In the genomic region with DNA sequence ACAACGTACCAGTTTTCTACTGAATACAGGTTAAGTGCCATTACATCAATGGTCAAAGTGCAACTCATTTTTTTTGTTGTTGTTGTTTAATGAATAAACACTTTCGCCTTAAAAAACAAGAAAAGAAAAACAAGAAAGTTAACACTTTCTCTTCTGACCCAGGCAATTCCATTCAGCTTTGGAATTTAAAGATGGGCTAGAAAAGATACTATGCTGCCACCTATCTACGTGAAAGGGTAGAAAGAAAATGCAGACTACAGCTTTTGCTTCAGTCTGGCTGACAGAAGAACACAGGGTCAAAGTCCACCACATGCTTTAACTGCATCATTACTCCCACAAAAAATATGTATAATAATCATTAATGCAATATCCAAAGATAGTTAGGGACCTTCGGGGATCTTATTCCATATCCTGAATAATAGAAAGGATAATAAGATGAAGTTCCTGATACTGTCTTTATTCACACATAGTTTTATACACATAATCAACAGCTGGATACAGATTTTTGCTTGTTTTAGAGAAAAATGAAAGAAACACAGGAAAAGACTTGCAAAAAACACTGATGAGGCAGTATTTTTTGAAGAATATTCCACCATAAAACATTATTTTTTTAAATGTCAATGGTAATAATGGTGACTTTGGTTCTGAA, we compare ENCODE assay signal across 8 cellular contexts. TPM values are rescaled to one million over a fixed set of nuclear protein-coding genes. Genes with fewer than 3 reads are reported as not detected.
DNase-seq lines count a peak whose midpoint lies in the region; ATAC-seq, FAIRE-seq and TF ChIP-seq lines count a peak whose summit lies in the region.

No MANE protein-coding gene starts in this region.

- H3K36me3 Mint-ChIP-seq in activated T-cell treated with anti-CD3 and anti-CD28 coated beads, Interleukin-2, amount 50 U/mL, for 24 hours (ENCODE audit: low read depth), result peaks cover 46% of the 10 kb centered on the region

- H2AFZ ChIP-seq in SK-N-SH (ENCODE audit: low read depth), result no peak overlapping the region
- H2AFZ ChIP-seq in keratinocyte (ENCODE audit: control insufficient read depth, low read length), result no peak overlapping the region

- no peak overlapping the region for H3K4me3 Mint-ChIP-seq in activated T-cell treated with anti-CD3 and anti-CD28 coated beads, Interleukin-2, amount 50 U/mL, for 24 hours

- no peak overlapping the region for H3K4me2 ChIP-seq in SK-N-SH
- H3K4me2 ChIP-seq in keratinocyte (ENCODE audit: control insufficient read depth, extremely low read depth, insufficient read depth, low read depth, low read length), result no peak overlapping the region

- H3K27ac Mint-ChIP-seq in activated T-cell treated with anti-CD3 and anti-CD28 coated beads, Interleukin-2, amount 50 U/mL, for 24 hours, result no peak overlapping the region

- WGBS in SK-N-SH (ENCODE audit: low lambda C conversion rate), result 85% methylated on average over 4 of the region's 4 CpGs
- 41 to 55% (median 43%) methylated on average over 4 of the region's 4 CpGs for WGBS in ovary, 3 donors

- no peaks in the 10 kb centered on the region for H3K79me2 ChIP-seq in SK-N-SH (ENCODE audit: insufficient read depth)
- H3K79me2 ChIP-seq in keratinocyte (ENCODE audit: control insufficient read depth, insufficient read depth, low read length), result no peaks in the 10 kb centered on the region

- no peak for TF ChIP-seq POLR2A in ovary (IDR thresholded peaks at IDR 0.05)

- H3K36me3 ChIP-seq in SK-N-SH (replicated peaks in 1 of 2; ENCODE audit: control insufficient read depth in 1 of 2, insufficient read depth in 2 of 2, low read length in 1 of 2) (peaks cover 40 to 70% of the 10 kb centered on the region in 2 experiments), keratinocyte (ENCODE audit: control insufficient read depth in 2 of 2, extremely low read depth in 1 of 2, insufficient read depth in 2 of 2, low read length in 2 of 2) (no peaks in the 10 kb centered on the region), ovary (no peaks in the 10 kb centered on the region)

- H3F3A ChIP-seq in SK-N-SH (replicated peaks; ENCODE audit: insufficient read depth), result peaks cover 6% of the 10 kb centered on the region

- FAIRE-seq in keratinocyte (lab: Jason Lieb, UNC), result no peak

- no peaks in the 10 kb centered on the region for H3K4me1 Mint-ChIP-seq in activated T-cell treated with anti-CD3 and anti-CD28 coated beads, Interleukin-2, amount 50 U/mL, for 24 hours (ENCODE audit: low read depth)

- H3K9me1 ChIP-seq in keratinocyte (ENCODE audit: control insufficient read depth, extremely low read depth, insufficient read depth, low read length), result no peaks in the 10 kb centered on the region

- CTCF ChIA-PET in SK-N-SH (lab: Yijun Ruan, JAX), result interaction anchor here (0.5 to 2.0 kb wide), 28 partner anchors 9 to 1954 kb away, joined by 3 to 15 read pairs (median 4); no protein-coding TSS in a partner anchor

- no peaks in the 10 kb centered on the region for H3K27me3 ChIP-seq in SK-N-SH (ENCODE audit: insufficient read depth)
- no peaks in the 10 kb centered on the region for H3K27me3 ChIP-seq in keratinocyte (ENCODE audit: control insufficient read depth, extremely low read depth, insufficient read depth, low read length)
- no peaks in the 10 kb centered on the region for H3K27me3 ChIP-seq in ovary

- TF ChIP-seq RAD21 in Ishikawa (IDR thresholded peaks at IDR 0.05; ENCODE audit: low read depth), result peak; percentile 30; the same call in 1 of the 2 replicates
- peak; percentile 74 for TF ChIP-seq RAD21 in SK-N-SH (IDR thresholded peaks at IDR 0.05; ENCODE audit: low read length)

- POLR2A ChIA-PET in SK-N-SH (lab: Yijun Ruan, JAX), result no interaction called here

- DNase-seq in COR-L47 (lab: John Stamatoyannopoulos, UW), result peak; percentile 12
- DNase-seq in SK-N-SH, result peak; percentile 40
- no peak for DNase-seq in keratinocyte (ENCODE audit: low read depth, low spot score)
- no peak for DNase-seq in activated T-cell treated with anti-CD3 and anti-CD28 coated beads, Interleukin-2, amount 50 U/mL, for 24 hours
- no peak for DNase-seq in activated CD4-positive, alpha-beta T cell treated with anti-CD3 and anti-CD28 coated beads, Interleukin-2, amount 50 U/mL, for 1 hour
- DNase-seq in ovary, result no peak

- intact Hi-C loops in ovary (cut with DNase I), result no loop called here

- H3K9me3 ChIP-seq in SK-N-SH (peaks cover 17% of the 10 kb centered on the region; the same call in 1 of the 2 replicates), keratinocyte (ENCODE audit: control insufficient read depth, low read depth, low read length) (peaks cover 4% of the 10 kb centered on the region), ovary (no peaks in the 10 kb centered on the region)

- no peaks in the 10 kb centered on the region for H3K9me2 ChIP-seq in SK-N-SH

- H3K9ac ChIP-seq in SK-N-SH (no peak overlapping the region), keratinocyte (ENCODE audit: control insufficient read depth, extremely low read depth, insufficient read depth, low read length) (no peak overlapping the region)

- H3K27me3 Mint-ChIP-seq in activated T-cell treated with anti-CD3 and anti-CD28 coated beads, Interleukin-2, amount 50 U/mL, for 24 hours, result no peaks in the 10 kb centered on the region

- H3K4me1 ChIP-seq in SK-N-SH (ENCODE audit: control insufficient read depth in 1 of 2, insufficient read depth in 2 of 2, low read depth in 1 of 2, low read length in 1 of 2), result no peaks in the 10 kb centered on the region
- H3K4me1 ChIP-seq in keratinocyte (ENCODE audit: control insufficient read depth, extremely low read depth, insufficient read depth, low read length), result no peaks in the 10 kb centered on the region
- H3K4me1 ChIP-seq in ovary (ENCODE audit: insufficient read depth), result no peaks in the 10 kb centered on the region

- peaks cover 23% of the 10 kb centered on the region for H3K9me3 Mint-ChIP-seq in activated T-cell treated with anti-CD3 and anti-CD28 coated beads, Interleukin-2, amount 50 U/mL, for 24 hours

- TF ChIP-seq CTCF in SK-N-SH (IDR thresholded peaks at IDR 0.05), result peak; percentile 30; the same call in 1 of the 2 replicates
- peak; percentile 35 to 55 (median 47) for TF ChIP-seq CTCF in keratinocyte (optimal IDR thresholded peaks at IDR 0.05 in 1 of 3, IDR thresholded peaks at IDR 0.05 in 1 of 3, conservative IDR thresholded peaks at IDR 0.05 in 1 of 3; ENCODE audit: extremely low read depth in 1 of 3, insufficient read depth in 2 of 3, low read length in 3 of 3)
- no peak for TF ChIP-seq CTCF in ovary (IDR thresholded peaks at IDR 0.05)

- TF ChIP-seq EP300 in Ishikawa (IDR thresholded peaks at IDR 0.05; ENCODE audit: borderline replicate concordance) (no peak), SK-N-SH (IDR thresholded peaks at IDR 0.05; ENCODE audit: borderline replicate concordance in 1 of 2, low read depth in 1 of 2, low read length in 1 of 2) (no peak), ovary (IDR thresholded peaks at IDR 0.05) (no peak)

- H3K27ac ChIP-seq in SK-N-SH (ENCODE audit: low read depth in 2 of 2, low read length in 1 of 2) (no peak overlapping the region), keratinocyte (ENCODE audit: control insufficient read depth, insufficient read depth, low read length) (no peak overlapping the region), ovary (no peak overlapping the region)

- dilution Hi-C loops in keratinocyte (cut with MboI; ENCODE audit: extremely low pct_ligation_motif_present, low sequenced_read_pairs), result no loop called here

- no peak for ATAC-seq in GM21717 (IDR thresholded peaks at IDR 0.05; ENCODE audit: unreplicated experiment)

- no peaks in the 10 kb centered on the region for H4K20me1 ChIP-seq in SK-N-SH (ENCODE audit: insufficient read depth)
- H4K20me1 ChIP-seq in keratinocyte (ENCODE audit: control insufficient read depth, extremely low read depth, insufficient read depth, low read length), result no peaks in the 10 kb centered on the region

- H3K4me3 ChIP-seq in SK-N-SH (ENCODE audit: low read depth in 2 of 2, low read length in 1 of 2) (no peak overlapping the region), keratinocyte (ENCODE audit: control insufficient read depth in 2 of 3, extremely low read depth in 1 of 3, insufficient read depth in 2 of 3, low read depth in 1 of 3, low read length in 3 of 3) (no peak overlapping the region), ovary (no peak overlapping the region)

TF ChIP-seq in Ishikawa, 13 proteins besides CTCF, POLR2A, EP300 and RAD21 (continues in another document):
- TF ChIP-seq TCF12 (IDR thresholded peaks at IDR 0.05; ENCODE audit: low read depth) (no peak), YY1 (IDR thresholded peaks at IDR 0.05; ENCODE audit: low read depth) (no peak), FOXM1 (IDR thresholded peaks at IDR 0.05; ENCODE audit: borderline replicate concordance, low read depth) (no peak), ZBTB7A (IDR thresholded peaks at IDR 0.05; ENCODE audit: low read depth) (no peak), TAF1 (IDR thresholded peaks at IDR 0.05; ENCODE audit: low read depth) (no peak), EGR1 (IDR thresholded peaks at IDR 0.05) (no peak)
- TF ChIP-seq, protein P1, sequence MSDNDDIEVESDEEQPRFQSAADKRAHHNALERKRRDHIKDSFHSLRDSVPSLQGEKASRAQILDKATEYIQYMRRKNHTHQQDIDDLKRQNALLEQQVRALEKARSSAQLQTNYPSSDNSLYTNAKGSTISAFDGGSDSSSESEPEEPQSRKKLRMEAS (IDR thresholded peaks at IDR 0.05), result no peak

TF ChIP-seq in SK-N-SH, 30 proteins besides CTCF, POLR2A, EP300 and RAD21:
- peak; percentile 37; the same call in 1 of the 2 replicates for TF ChIP-seq SMC3 (IDR thresholded peaks at IDR 0.05; ENCODE audit: low read depth, low read length)
- TF ChIP-seq RCOR1 (IDR thresholded peaks at IDR 0.05; ENCODE audit: low read length), result no peak

RNA-seq across cellular contexts. Expression of a gene that starts 40.4 kb away (rescaled TPM):
- polyA plus RNA-seq in SK-N-SH (2012; rRNA removed) (2.9 and 4.3 TPM in 2 replicates), keratinocyte (2.0 to 4.2 TPM (median 3.9 TPM) in 3 replicates), ovary (1 to 10 TPM; 2.3 to 4.7 TPM)
- polyA plus RNA-seq in SK-N-SH (2012; cell fraction: cytosol; rRNA removed), result 3.3 and 4.0 TPM in 2 replicates
- 8.0 and 12.5 TPM in 2 replicates for polyA plus RNA-seq in SK-N-SH (2012; cell fraction: nucleus; rRNA removed)
- polyA plus RNA-seq in keratinocyte (2011; ENCODE audit: low read depth), result 5.6 TPM
- polyA plus RNA-seq in keratinocyte (2011; cell fraction: cytosol; rRNA removed), result 0.95 and 2.3 TPM in 2 replicates
- 6.9 and 10.1 TPM in 2 replicates for polyA plus RNA-seq in keratinocyte (2011; cell fraction: nucleus; rRNA removed)
- polyA plus RNA-seq in keratinocyte (2012; ENCODE audit: low replicate concordance), result 2.1 and 6.0 TPM in 2 replicates
- polyA minus RNA-seq in keratinocyte, result 1.1 to 6.2 TPM (median 3.6 TPM) in 3 replicates
- polyA minus RNA-seq in keratinocyte (2011; cell fraction: cytosol; rRNA and poly(A)+ RNA removed), result 1.2 TPM
- 8.2 and 14.7 TPM in 2 replicates for polyA minus RNA-seq in keratinocyte (2011; cell fraction: nucleus; rRNA and poly(A)+ RNA removed)
- total RNA-seq in ovary, result 10 to 100 TPM in 1 of 7 donors, 1 to 10 TPM in 6; 7.1 to 14.9 (median 8.9) TPM

Comparison
In these comparisons a context has a peak if more than half of its experiments do, and no peak if none do; other contexts are left out.
1. DNase-seq: peak in COR-L47 (single experiment) and SK-N-SH (single experiment); none in keratinocyte (single experiment), activated T-cell treated with anti-CD3 and anti-CD28 coated beads, Interleukin-2, amount 50 U/mL, for 24 hours (single experiment), activated CD4-positive, alpha-beta T cell treated with anti-CD3 and anti-CD28 coated beads, Interleukin-2, amount 50 U/mL, for 1 hour (single experiment) and ovary (0 of 5).
2. CTCF ChIP-seq: peak in SK-N-SH (single experiment) and keratinocyte (3 of 3); none in ovary (0 of 3).